In the genomic region with DNA sequence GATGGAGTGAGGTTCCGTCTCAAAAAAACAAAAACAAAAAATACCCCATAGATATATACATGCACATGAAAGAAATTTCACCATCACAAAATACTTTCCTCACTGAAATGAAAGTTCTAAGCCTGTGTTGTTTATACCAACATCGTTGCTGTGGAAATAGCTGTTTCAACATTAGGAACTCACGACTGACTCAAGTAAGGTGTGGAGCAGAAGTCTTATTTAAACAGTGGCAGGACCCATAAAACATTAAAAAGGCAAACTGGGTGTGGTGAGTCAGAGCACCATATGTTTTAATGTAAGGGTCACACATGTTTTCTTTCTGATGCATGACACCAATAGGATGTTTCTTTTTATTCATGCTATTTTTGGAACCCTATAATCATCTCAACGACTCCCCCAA, we compare ENCODE assay signal across 11 cellular contexts. TPM values are rescaled to one million over a fixed set of nuclear protein-coding genes. Genes with fewer than 3 reads are reported as not detected.
DNase-seq lines count a peak whose midpoint lies in the region; ATAC-seq, FAIRE-seq and TF ChIP-seq lines count a peak whose summit lies in the region.
"Had no signal": no experiment of that assay in that cellular context is flagged by ENCODE, and none has a peak within 500 bp of the region (broad histone marks: within the 10 kb centered on the region; RNA-seq: fewer than 3 reads in every experiment).

No MANE protein-coding gene starts in this region.

- TF ChIP-seq CTCF in upper lobe of right lung (IDR thresholded peaks at IDR 0.05) = no peak

- H3K4me1 ChIP-seq in upper lobe of right lung = peaks cover 20% of the 10 kb centered on the region

- H3K4me3 ChIP-seq in upper lobe of right lung = no peak overlapping the region

- no peaks in the 10 kb centered on the region for H3K9me3 ChIP-seq in upper lobe of right lung

- peak; percentile 56 for DNase-seq in H4 (ENCODE audit: low spot score)
- DNase-seq in RPMI7951 (ENCODE audit: low read depth) = peak; percentile 90
- DNase-seq in fibroblast of peridontal ligament (ENCODE audit: extremely low read depth) = peak; percentile 86
- DNase-seq in upper lobe of right lung = no peak
- DNase-seq in T-helper 9 cell = no peak
- no peak for DNase-seq in RCC 7860 (ENCODE audit: low spot score)
- no peak for DNase-seq in GOT3 (lab: John Stamatoyannopoulos, UW)
- DNase-seq: activated CD4-positive, alpha-beta memory T cell treated with anti-CD3 and anti-CD28 coated beads, Interleukin-2, amount 10 ng/mL, durations not matched to agents 7 days and 5 days; amygdala; NCI-H1105 treated with DMSO at 0.1 percent for 48 hours had no signal

- no peaks in the 10 kb centered on the region for H3K27me3 ChIP-seq in upper lobe of right lung

- peak overlapping the region; percentile 17 for H3K27ac ChIP-seq in upper lobe of right lung

- H3K36me3 ChIP-seq in upper lobe of right lung = no peaks in the 10 kb centered on the region

- intact Hi-C loops in upper lobe of right lung (cut with DNase I) = no loop called here

- ATAC-seq in upper lobe of right lung = no peak

- no peak for FAIRE-seq in RCC 7860 (lab: Jason Lieb, UNC)
- FAIRE-seq: GM12891 had no signal

RNA-seq across cellular contexts. Expression of gene BAIAP2L1, which starts 48.3 kb away (rescaled TPM):
- 22.5 and 23.8 TPM in 2 replicates for total RNA-seq in H4 (2014; rRNA removed; shearing (Covaris generic))
- 7.1 and 9.4 TPM in 2 replicates for total RNA-seq in RPMI7951 (2014; rRNA removed; shearing (Covaris generic))
- 22.9 TPM for total RNA-seq in upper lobe of right lung

Comparison
In these comparisons a context has a peak if more than half of its experiments do, and no peak if none do; other contexts are left out.
1. DNase-seq: peak in H4 (single experiment), RPMI7951 (single experiment) and fibroblast of peridontal ligament (single experiment); none in upper lobe of right lung (single experiment), T-helper 9 cell (single experiment), RCC 7860 (single experiment) and GOT3 (single experiment).